16 cellular contexts compared by ENCODE assay signal in the genomic region with DNA sequence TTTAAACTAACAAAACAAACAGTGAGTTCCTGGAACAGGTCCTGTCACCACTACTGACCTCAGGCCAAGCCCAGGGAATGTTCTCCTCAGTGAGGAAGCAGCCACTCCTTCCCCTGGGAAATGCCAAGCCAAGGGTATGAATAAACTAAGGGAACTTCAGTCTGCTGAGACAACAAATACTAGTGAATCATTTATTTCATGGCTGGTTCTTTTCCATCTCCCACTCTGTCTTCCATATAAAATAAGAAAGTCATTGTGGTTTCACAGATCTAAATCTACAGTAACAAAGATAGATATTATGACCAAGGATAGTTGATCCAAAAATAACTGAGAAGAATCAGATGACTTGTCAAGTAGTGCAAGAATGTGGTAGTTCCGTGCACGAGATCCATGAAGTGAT.
A peak's percentile ranks its signal among the peaks of the same experiment; 100 is the strongest.
DNase-seq lines count a peak whose midpoint lies in the region; ATAC-seq, FAIRE-seq and TF ChIP-seq lines count a peak whose summit lies in the region.
"Had no signal": no experiment of that assay in that cellular context is flagged by ENCODE, and none has a peak within 500 bp of the region (broad histone marks: within the 10 kb centered on the region; RNA-seq: fewer than 3 reads in every experiment).

No MANE protein-coding gene starts in this region.

- no peak for FAIRE-seq in GM12892 (lab: Jason Lieb, UNC)

- no peak overlapping the region for H2BK12ac ChIP-seq in neuronal stem cell (ENCODE audit: low read length)

- TF ChIP-seq CTCF in epithelial cell of esophagus (IDR thresholded peaks at IDR 0.05; ENCODE audit: insufficient read depth, low read depth, low read length, missing control alignments): no peak

- no peaks in the 10 kb centered on the region for H3K36me3 ChIP-seq in neuronal stem cell (replicated peaks in 1 of 2; ENCODE audit: control insufficient read depth in 2 of 2, insufficient read depth in 2 of 2, low read length in 2 of 2)
- H3K36me3 ChIP-seq: ovary had no signal

- no peaks in the 10 kb centered on the region for H3K9me3 ChIP-seq in neuronal stem cell (replicated peaks in 1 of 2; ENCODE audit: control insufficient read depth in 2 of 2, insufficient read depth in 1 of 2, low read depth in 1 of 2, low read length in 2 of 2)
- H3K9me3 ChIP-seq: ovary had no signal

- no CpG with 5 or more reads among the region's 2 CpGs for WGBS in neuronal stem cell (ENCODE audit: extremely low coverage in 2 of 2, insufficient read length in 2 of 2, insufficient replicate concordance in 1 of 2), 2 donors

- H3K18ac ChIP-seq in neuronal stem cell (ENCODE audit: low read length): no peak overlapping the region

- H3K4me3 ChIP-seq in epithelial cell of esophagus (ENCODE audit: low read length) (no peak overlapping the region), neuronal stem cell (ENCODE audit: low read length in 2 of 2) (no peak overlapping the region)
- H3K4me3 ChIP-seq: ovary had no signal

- H2AFZ ChIP-seq in neuronal stem cell (ENCODE audit: low read length): peak overlapping the region; percentile 1

- no peak overlapping the region for H2AK5ac ChIP-seq in neuronal stem cell (ENCODE audit: low read depth, low read length)

- no peak overlapping the region for H3K4ac ChIP-seq in neuronal stem cell (ENCODE audit: low read length)

- no peaks in the 10 kb centered on the region for H3K27me3 ChIP-seq in neuronal stem cell (ENCODE audit: control insufficient read depth in 3 of 3, insufficient read depth in 3 of 3, low read depth in 1 of 3, low read length in 3 of 3)
- H3K27me3 ChIP-seq: ovary had no signal

- in situ Hi-C loops in G401 (cut with HindIII; ENCODE audit: low sequenced_read_pairs): no loop called here

- no peak for ATAC-seq in HG02870 (IDR thresholded peaks at IDR 0.05; ENCODE audit: unreplicated experiment)
- ATAC-seq: effector memory CD8-positive, alpha-beta T cell had no signal

- H2BK15ac ChIP-seq in neuronal stem cell (ENCODE audit: low read length): no peak overlapping the region

- no peak overlapping the region for H3K23ac ChIP-seq in neuronal stem cell (ENCODE audit: low read depth, low read length, poor library complexity)

- no peak overlapping the region for H3K9ac ChIP-seq in neuronal stem cell (ENCODE audit: low read depth, low read length, poor library complexity)

- no peak overlapping the region for H4K91ac ChIP-seq in neuronal stem cell (ENCODE audit: low read depth, low read length, poor library complexity)

- H3K27ac ChIP-seq in neuronal stem cell (replicated peaks; ENCODE audit: low read length): no peak overlapping the region
- H3K27ac ChIP-seq: ovary had no signal

- no peaks in the 10 kb centered on the region for H3K4me1 ChIP-seq in neuronal stem cell (ENCODE audit: control insufficient read depth in 2 of 2, insufficient read depth in 1 of 2, low read depth in 1 of 2, low read length in 2 of 2)

- no peak overlapping the region for H3K4me2 ChIP-seq in neuronal stem cell (ENCODE audit: insufficient read depth, low read length, poor library complexity, severe bottlenecking)

- no peaks in the 10 kb centered on the region for H3K79me1 ChIP-seq in neuronal stem cell (ENCODE audit: low read depth, low read length)

- no peak overlapping the region for H4K8ac ChIP-seq in neuronal stem cell (ENCODE audit: low read depth, low read length)

- H2BK5ac ChIP-seq in neuronal stem cell (ENCODE audit: low read length): no peak overlapping the region

- no peak overlapping the region for H2BK120ac ChIP-seq in neuronal stem cell (ENCODE audit: low read depth, low read length)

- TF ChIP-seq POLR2A in GM12892 (IDR thresholded peaks at IDR 0.05; ENCODE audit: low read depth, low read length): no peak

- DNase-seq in COLO829 (ENCODE audit: low spot score) (peak; percentile 97), RPMI7951 (ENCODE audit: low read depth) (peak; percentile 42), epithelial cell of esophagus (ENCODE audit: low read depth) (peak; percentile 87), neuronal stem cell (ENCODE audit: low spot score) (no peak), G401 (ENCODE audit: low spot score) (no peak), GM12892 (ENCODE audit: insufficient read length) (no peak), NK-92 (lab: John Stamatoyannopoulos, UW; ENCODE audit: unreplicated experiment) (no peak)
- DNase-seq: activated CD4-positive, alpha-beta T cell treated with anti-CD3 and anti-CD28 coated beads, Interleukin-2, amount 50 U/mL, for 48 hours; CD4-positive, alpha-beta T cell; effector memory CD8-positive, alpha-beta T cell; NCI-H1048; NCI-H69; ovary; stimulated activated CD4-positive, alpha-beta T cell treated with anti-CD3 and anti-CD28 coated beads, Interleukin-4, amount 100 ng/mL, for 1 hour; substantia nigra had no signal

- H3K14ac ChIP-seq in neuronal stem cell (ENCODE audit: low read length): no peak overlapping the region

Comparison
In these comparisons a context has a peak if more than half of its experiments do, and no peak if none do; other contexts are left out.
1. DNase-seq: peak in COLO829 (single experiment), RPMI7951 (single experiment) and epithelial cell of esophagus (single experiment); none in neuronal stem cell (single experiment), G401 (single experiment), GM12892 (single experiment) and NK-92 (single experiment).